Comparison of ENCODE assay signal across 29 cellular contexts in genomic region chr5:122847687-122848081, GRCh38. TPM values are rescaled to one million over a fixed set of nuclear protein-coding genes. Genes with fewer than 3 reads are reported as not detected.
A peak's percentile ranks its signal among the peaks of the same experiment; 100 is the strongest.
DNase-seq lines count a peak whose midpoint lies in the region; ATAC-seq and TF ChIP-seq lines count a peak whose summit lies in the region.
"Had no signal": no experiment of that assay in that cellular context is flagged by ENCODE, and none has a peak within 500 bp of the region (broad histone marks: within the 10 kb centered on the region; RNA-seq: fewer than 3 reads in every experiment).

No MANE protein-coding gene starts in this region.

- H4K91ac ChIP-seq in mesenchymal stem cell (ENCODE audit: low read length), result no peak overlapping the region

- no peak overlapping the region for H4K8ac ChIP-seq in mesenchymal stem cell (ENCODE audit: low read length)

- no peak for ATAC-seq in natural killer cell
- ATAC-seq in natural killer cell treated with Interleukin-12 subunit alpha and Interleukin-12 subunit beta and Interleukin-15 and Interleukin-18, amount 100 ng/mL, for 72 hours, result no peak
- no peak for ATAC-seq in GM21717 (IDR thresholded peaks at IDR 0.05; ENCODE audit: unreplicated experiment)
- ATAC-seq: activated T-helper 17 cell treated with anti-CD3 and anti-CD28 coated beads, Interleukin-2, amount 50 U/mL, for 72 hours; GM12878; psoas muscle; WTC11 had no signal

- H3K4me3 ChIP-seq in mammary epithelial cell (replicated peaks in 1 of 3; ENCODE audit: insufficient read depth in 1 of 3, low read depth in 2 of 3, low read length in 3 of 3) (no peak overlapping the region), mesenchymal stem cell (ENCODE audit: insufficient read depth in 1 of 2, low read depth in 1 of 2, low read length in 2 of 2) (no peak overlapping the region)
- H3K4me3 ChIP-seq: GM12878, psoas muscle, SK-N-MC had no signal

- H3K36me3 Mint-ChIP-seq in natural killer cell, result no peaks in the 10 kb centered on the region
- no peaks in the 10 kb centered on the region for H3K36me3 Mint-ChIP-seq in natural killer cell treated with Interleukin-12 subunit alpha and Interleukin-12 subunit beta and Interleukin-15 and Interleukin-18, amount 100 ng/mL, for 72 hours
- H3K36me3 Mint-ChIP-seq: activated naive CD8-positive, alpha-beta T cell treated with anti-CD3 and anti-CD28 coated beads for 36 hours; immature natural killer cell had no signal

- H3K79me1 ChIP-seq in mesenchymal stem cell (replicated peaks; ENCODE audit: low read length, poor library complexity, severe bottlenecking), result peaks cover 10% of the 10 kb centered on the region

- H3K36me3 ChIP-seq in mammary epithelial cell (ENCODE audit: insufficient read depth, low read length) (no peaks in the 10 kb centered on the region), mesenchymal stem cell (ENCODE audit: control insufficient read depth in 1 of 2, insufficient read depth in 2 of 2, low read depth in 1 of 2, low read length in 2 of 2) (no peaks in the 10 kb centered on the region)
- H3K36me3 ChIP-seq: left lung, neutrophil had no signal

- no peaks in the 10 kb centered on the region for H3K27me3 ChIP-seq in mammary epithelial cell (ENCODE audit: insufficient read depth, low read length)
- H3K27me3 ChIP-seq in mesenchymal stem cell (ENCODE audit: control insufficient read depth in 1 of 2, insufficient read depth in 1 of 2, low read length in 2 of 2), result no peaks in the 10 kb centered on the region
- H3K27me3 ChIP-seq: left lung had no signal

- TF ChIP-seq CTCF in natural killer cell (IDR thresholded peaks at IDR 0.05), result no peak
- no peak for TF ChIP-seq CTCF in mammary epithelial cell (conservative IDR thresholded peaks at IDR 0.05 in 1 of 2, IDR thresholded peaks at IDR 0.05 in 1 of 2; ENCODE audit: extremely low read depth in 1 of 2, insufficient read depth in 1 of 2, low read depth in 1 of 2, low read length in 2 of 2)

- no peak overlapping the region for H3K4ac ChIP-seq in mesenchymal stem cell (ENCODE audit: low read depth in 1 of 2, low read length in 2 of 2)

- no peak overlapping the region for H2AK5ac ChIP-seq in mesenchymal stem cell (ENCODE audit: low read length, severe bottlenecking)

- intact Hi-C loops in natural killer cell (cut with micrococcal nuclease), result no loop called here
- intact Hi-C loops in mammary epithelial cell (cut with micrococcal nuclease), result loop anchor here (2.0 to 5.0 kb wide), 4 partner anchors 35 to 190 kb away; partner anchors contain the start of genes PPIC and SNX2

- H3K4me1 ChIP-seq in mammary epithelial cell (ENCODE audit: insufficient read depth, low read length) (peaks cover 55% of the 10 kb centered on the region), mesenchymal stem cell (ENCODE audit: control insufficient read depth, insufficient read depth, low read depth, low read length) (peaks cover 7% of the 10 kb centered on the region)

- CTCF ChIA-PET in mammary epithelial cell (lab: Charles Lee; ENCODE audit: low non-redundant PET), result no interaction called here

- dilution Hi-C loops in mammary epithelial cell (cut with HindIII; ENCODE audit: low sequenced_read_pairs), result no loop called here

- H3K23ac ChIP-seq in mesenchymal stem cell (ENCODE audit: low read length in 2 of 2), result no peak overlapping the region

- H2BK15ac ChIP-seq in mesenchymal stem cell (ENCODE audit: low read depth, poor library complexity, severe bottlenecking), result no peak overlapping the region

- no peaks in the 10 kb centered on the region for H4K20me1 ChIP-seq in mammary epithelial cell (ENCODE audit: insufficient read depth, low read length)

- H2BK5ac ChIP-seq in mesenchymal stem cell (ENCODE audit: low read depth, low read length, poor library complexity, severe bottlenecking), result no peak overlapping the region

- H3K9ac ChIP-seq in mammary epithelial cell (ENCODE audit: insufficient read depth, low read length) (no peak overlapping the region), mesenchymal stem cell (ENCODE audit: low read length) (peak overlapping the region; percentile 7)

- in situ Hi-C loops in mammary epithelial cell (cut with MboI; ENCODE audit: low sequenced_read_pairs in 2 of 2), result no loop called here

- 97% methylated on average over 2 of the region's 2 CpGs for WGBS in mammary epithelial cell (ENCODE audit: low coverage, missing lambda C conversion rate)
- 100% methylated on average over 1 of the region's 2 CpGs for WGBS in mesenchymal stem cell

- H3K9me3 ChIP-seq in mammary epithelial cell (replicated peaks; ENCODE audit: insufficient read depth, low read length), result no peaks in the 10 kb centered on the region
- H3K9me3 ChIP-seq in mesenchymal stem cell (ENCODE audit: control insufficient read depth, low read length), result no peaks in the 10 kb centered on the region
- H3K9me3 ChIP-seq: left lung, neutrophil, psoas muscle had no signal

- no peaks in the 10 kb centered on the region for H3K9me3 Mint-ChIP-seq in natural killer cell
- no peaks in the 10 kb centered on the region for H3K9me3 Mint-ChIP-seq in natural killer cell treated with Interleukin-12 subunit alpha and Interleukin-12 subunit beta and Interleukin-15 and Interleukin-18, amount 100 ng/mL, for 72 hours
- H3K9me3 Mint-ChIP-seq: activated naive CD8-positive, alpha-beta T cell treated with anti-CD3 and anti-CD28 coated beads for 36 hours; activated T-helper 17 cell treated with anti-CD3 and anti-CD28 coated beads, Interleukin-2, amount 50 U/mL, for 72 hours; immature natural killer cell had no signal

- no peaks in the 10 kb centered on the region for H3K27me3 Mint-ChIP-seq in natural killer cell (ENCODE audit: low read depth in 2 of 2)
- peaks cover 0 to under 1% of the 10 kb centered on the region in 2 donors for H3K27me3 Mint-ChIP-seq in natural killer cell treated with Interleukin-12 subunit alpha and Interleukin-12 subunit beta and Interleukin-15 and Interleukin-18, amount 100 ng/mL, for 72 hours
- H3K27me3 Mint-ChIP-seq: activated naive CD8-positive, alpha-beta T cell treated with anti-CD3 and anti-CD28 coated beads for 36 hours; activated T-helper 17 cell treated with anti-CD3 and anti-CD28 coated beads, Interleukin-2, amount 50 U/mL, for 72 hours had no signal

- DNase-seq in natural killer cell (no peak), mammary epithelial cell (no peak), mesenchymal stem cell (peak; percentile 8), NCI-H2107 (lab: John Stamatoyannopoulos, UW) (no peak), HT-29 (ENCODE audit: low spot score) (no peak)
- DNase-seq in natural killer cell treated with Interleukin-12 subunit alpha and Interleukin-12 subunit beta and Interleukin-15 and Interleukin-18, amount 100 ng/mL, for 72 hours (ENCODE audit: low spot score), result no peak
- no peak for DNase-seq in activated CD4-positive, alpha-beta T cell treated with anti-CD3 and anti-CD28 coated beads, Interleukin-2, amount 50 U/mL, for 4 hours
- DNase-seq: ACHN; activated CD4-positive, alpha-beta T cell treated with anti-CD3 and anti-CD28 coated beads, Interleukin-2, amount 50 U/mL, for 48 hours; activated CD8-positive, alpha-beta memory T cell treated with anti-CD3 and anti-CD28 coated beads, Interleukin-2, amount 50 U/mL, for 48 hours; activated naive CD8-positive, alpha-beta T cell treated with anti-CD3 and anti-CD28 coated beads for 36 hours; effector CD4-positive, alpha-beta T cell; foreskin melanocyte; H7; immature natural killer cell; Kasumi-1; NCI-H1694 treated with DMSO at 0.1 percent for 48 hours; NCI-H2171 treated with DMSO at 0.1 percent for 48 hours; NCI-H524 treated with DMSO at 0.1 percent for 48 hours; psoas muscle; RPMI8226; stimulated activated CD8-positive, alpha-beta memory T cell treated with anti-CD3 and anti-CD28 coated beads, Interleukin-4, amount 100 ng/mL, for 48 hours had no signal

- H3K4me2 ChIP-seq in mammary epithelial cell (ENCODE audit: insufficient read depth, low read depth, low read length), result peak overlapping the region; percentile 77
- no peak overlapping the region for H3K4me2 ChIP-seq in mesenchymal stem cell (ENCODE audit: low read length, poor library complexity, severe bottlenecking)

- peak overlapping the region; percentile 90 for H3K4me3 Mint-ChIP-seq in natural killer cell
- H3K4me3 Mint-ChIP-seq in natural killer cell treated with Interleukin-12 subunit alpha and Interleukin-12 subunit beta and Interleukin-15 and Interleukin-18, amount 100 ng/mL, for 72 hours, result no peak overlapping the region
- H3K4me3 Mint-ChIP-seq: activated naive CD8-positive, alpha-beta T cell treated with anti-CD3 and anti-CD28 coated beads for 36 hours had no signal

- H2BK120ac ChIP-seq in mesenchymal stem cell (ENCODE audit: low read depth, low read length), result no peak overlapping the region

- peak overlapping the region in 1 of 2 donors; percentile 81 for H3K27ac Mint-ChIP-seq in natural killer cell
- H3K27ac Mint-ChIP-seq in natural killer cell treated with Interleukin-12 subunit alpha and Interleukin-12 subunit beta and Interleukin-15 and Interleukin-18, amount 100 ng/mL, for 72 hours, result peak overlapping the region in 1 of 2 donors; percentile 18
- H3K27ac Mint-ChIP-seq: activated naive CD8-positive, alpha-beta T cell treated with anti-CD3 and anti-CD28 coated beads for 36 hours; activated T-helper 17 cell treated with anti-CD3 and anti-CD28 coated beads, Interleukin-2, amount 50 U/mL, for 72 hours; WTC11 had no signal

- H2BK12ac ChIP-seq in mesenchymal stem cell (ENCODE audit: low read length in 2 of 2), result no peak overlapping the region

- BruUV-seq in mammary epithelial cell (replicated peaks; lab: Mats Ljungman, UMichigan), result no TSS peak

- peaks cover 60% of the 10 kb centered on the region for H3K79me2 ChIP-seq in mammary epithelial cell (ENCODE audit: insufficient read depth, low read length)

- H2AFZ ChIP-seq in mammary epithelial cell (ENCODE audit: low read depth, low read length), result no peak overlapping the region
- no peak overlapping the region for H2AFZ ChIP-seq in mesenchymal stem cell (ENCODE audit: low read depth, low read length)

- H3K27ac ChIP-seq in mammary epithelial cell (ENCODE audit: insufficient read depth, low read depth, low read length) (no peak overlapping the region), mesenchymal stem cell (ENCODE audit: low read length, poor library complexity, severe bottlenecking) (no peak overlapping the region)
- H3K27ac ChIP-seq: neutrophil, psoas muscle had no signal

- no peak overlapping the region for H3K18ac ChIP-seq in mesenchymal stem cell (ENCODE audit: low read depth in 1 of 2, low read length in 2 of 2)

- no peak overlapping the region for H3K14ac ChIP-seq in mesenchymal stem cell (ENCODE audit: low read length in 2 of 2)

- H3K4me1 Mint-ChIP-seq in natural killer cell, result peaks cover 13 to 33% of the 10 kb centered on the region in 2 donors
- H3K4me1 Mint-ChIP-seq in natural killer cell treated with Interleukin-12 subunit alpha and Interleukin-12 subunit beta and Interleukin-15 and Interleukin-18, amount 100 ng/mL, for 72 hours (ENCODE audit: low read depth in 2 of 2), result peaks cover 17 to 23% of the 10 kb centered on the region in 2 donors

RNA-seq across cellular contexts. Expression of gene SNX24, which starts 2.3 kb away (rescaled TPM):
- total RNA-seq in natural killer cell (1 to 10 TPM; 3.6 to 5.2 (median 3.7) TPM), mammary epithelial cell (10 to 100 TPM; 46.8 to 58.2 TPM)
- total RNA-seq in natural killer cell treated with Interleukin-12 subunit alpha and Interleukin-12 subunit beta and Interleukin-15 and Interleukin-18, amount 100 ng/mL, for 72 hours, result 1 to 10 TPM; 3.8 to 4.7 TPM
- 10.9 TPM for polyA plus RNA-seq in mammary epithelial cell
- polyA minus RNA-seq in mammary epithelial cell, result 5.8 TPM
- 22.7 TPM for polyA plus RNA-seq in mesenchymal stem cell (2013, experiment 1 of 2)
- polyA plus RNA-seq in mesenchymal stem cell (2013, experiment 2 of 2), result 25.6 TPM
- 0.99 and 1.3 TPM in 2 replicates for total RNA-seq in HT-29 (2014; rRNA removed; shearing (Covaris generic))

Comparison
In these comparisons a context has a peak if more than half of its experiments do, and no peak if none do; other contexts are left out.
1. RNA of gene SNX24, which starts 2.3 kb away (total RNA-seq): 46.8 to 58.2 TPM in mammary epithelial cell; 3.8 to 4.7 TPM in natural killer cell treated with Interleukin-12 subunit alpha and Interleukin-12 subunit beta and Interleukin-15 and Interleukin-18, amount 100 ng/mL, for 72 hours, 3.6 to 5.2 TPM in natural killer cell and 0.99 to 1.3 TPM in HT-29; every median in the first group is over 4 times any median in the second.